ENCODE assay signal across 1 cellular context in the genomic region with DNA sequence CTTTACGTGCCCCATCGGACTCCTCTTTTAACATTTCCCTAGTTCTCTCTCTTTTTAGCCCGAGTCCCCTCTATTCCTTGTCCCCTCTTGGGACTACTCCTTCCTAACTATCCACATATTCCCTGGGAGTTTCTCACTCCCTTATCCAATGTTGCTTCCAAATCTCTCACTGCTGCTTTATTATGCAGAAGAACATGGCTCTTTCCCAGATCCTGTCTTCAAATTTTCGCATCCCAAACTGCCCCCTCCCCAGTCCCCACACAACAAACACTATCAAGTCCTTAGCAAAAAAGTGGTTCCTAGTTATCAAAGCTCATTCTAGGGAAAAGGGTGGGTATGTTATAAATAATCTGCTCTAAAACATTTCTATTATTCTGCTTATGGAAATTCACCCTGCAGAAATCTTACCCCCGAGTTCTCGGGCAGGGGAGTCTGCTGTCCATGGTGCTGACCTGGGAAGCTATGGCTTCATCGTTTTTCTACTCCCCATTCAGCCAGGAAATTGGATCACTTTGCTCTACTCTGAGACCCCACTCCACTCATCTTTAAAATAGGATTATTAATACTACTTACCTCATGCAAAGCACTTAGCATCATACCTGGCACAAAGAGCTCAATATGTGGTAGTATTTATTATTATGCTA.
A peak's percentile ranks its signal among the peaks of the same experiment; 100 is the strongest.
TF ChIP-seq lines count a peak whose summit lies in the region.

No MANE protein-coding gene starts in this region.

TF ChIP-seq in HepG2, 621 proteins besides CTCF, POLR2A, EP300 and RAD21 (continued from another document and continues in another):
- TF ChIP-seq, protein P1, sequence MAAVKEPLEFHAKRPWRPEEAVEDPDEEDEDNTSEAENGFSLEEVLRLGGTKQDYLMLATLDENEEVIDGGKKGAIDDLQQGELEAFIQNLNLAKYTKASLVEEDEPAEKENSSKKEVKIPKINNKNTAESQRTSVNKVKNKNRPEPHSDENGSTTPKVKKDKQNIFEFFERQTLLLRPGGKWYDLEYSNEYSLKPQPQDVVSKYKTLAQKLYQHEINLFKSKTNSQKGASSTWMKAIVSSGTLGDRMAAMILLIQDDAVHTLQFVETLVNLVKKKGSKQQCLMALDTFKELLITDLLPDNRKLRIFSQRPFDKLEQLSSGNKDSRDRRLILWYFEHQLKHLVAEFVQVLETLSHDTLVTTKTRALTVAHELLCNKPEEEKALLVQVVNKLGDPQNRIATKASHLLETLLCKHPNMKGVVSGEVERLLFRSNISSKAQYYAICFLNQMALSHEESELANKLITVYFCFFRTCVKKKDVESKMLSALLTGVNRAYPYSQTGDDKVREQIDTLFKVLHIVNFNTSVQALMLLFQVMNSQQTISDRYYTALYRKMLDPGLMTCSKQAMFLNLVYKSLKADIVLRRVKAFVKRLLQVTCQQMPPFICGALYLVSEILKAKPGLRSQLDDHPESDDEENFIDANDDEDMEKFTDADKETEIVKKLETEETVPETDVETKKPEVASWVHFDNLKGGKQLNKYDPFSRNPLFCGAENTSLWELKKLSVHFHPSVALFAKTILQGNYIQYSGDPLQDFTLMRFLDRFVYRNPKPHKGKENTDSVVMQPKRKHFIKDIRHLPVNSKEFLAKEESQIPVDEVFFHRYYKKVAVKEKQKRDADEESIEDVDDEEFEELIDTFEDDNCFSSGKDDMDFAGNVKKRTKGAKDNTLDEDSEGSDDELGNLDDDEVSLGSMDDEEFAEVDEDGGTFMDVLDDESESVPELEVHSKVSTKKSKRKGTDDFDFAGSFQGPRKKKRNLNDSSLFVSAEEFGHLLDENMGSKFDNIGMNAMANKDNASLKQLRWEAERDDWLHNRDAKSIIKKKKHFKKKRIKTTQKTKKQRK (IDR thresholded peaks at IDR 0.05; ENCODE audit: low read length): no peak
- TF ChIP-seq ZNF766 (CRISPR knock-in tag; IDR thresholded peaks at IDR 0.05; ENCODE audit: borderline replicate concordance) (peak; percentile 38; the same call in 1 of the 2 replicates), GABPA (IDR thresholded peaks at IDR 0.05; ENCODE audit: low read depth, low read length) (no peak), GABPA (CRISPR knock-in tag; IDR thresholded peaks at IDR 0.05; ENCODE audit: low read depth) (no peak), ZNF614 (CRISPR knock-in tag; IDR thresholded peaks at IDR 0.05; ENCODE audit: borderline replicate concordance) (no peak), JUN (CRISPR knock-in tag; IDR thresholded peaks at IDR 0.05) (no peak), ZMAT3 (CRISPR knock-in tag; conservative IDR thresholded peaks at IDR 0.05) (no peak), ZNF883 (CRISPR knock-in tag; IDR thresholded peaks at IDR 0.05; ENCODE audit: not compliant biosample characterization) (no peak), PAWR (CRISPR knock-in tag; IDR thresholded peaks at IDR 0.05; ENCODE audit: borderline replicate concordance) (no peak), NCOA2 (CRISPR knock-in tag; IDR thresholded peaks at IDR 0.05) (peak; percentile 65; the same call in 1 of the 2 replicates), ZNF550 (CRISPR knock-in tag; IDR thresholded peaks at IDR 0.05; ENCODE audit: borderline replicate concordance) (no peak), HNRNPK (IDR thresholded peaks at IDR 0.05; ENCODE audit: low read depth, low read length, poor library complexity, severe bottlenecking) (no peak), ZSCAN29 (CRISPR knock-in tag; conservative IDR thresholded peaks at IDR 0.05) (no peak), ZBTB7A (CRISPR knock-in tag; IDR thresholded peaks at IDR 0.05) (no peak), REL (CRISPR knock-in tag; conservative IDR thresholded peaks at IDR 0.05) (no peak), ZNF569 (CRISPR knock-in tag; IDR thresholded peaks at IDR 0.05; ENCODE audit: borderline replicate concordance) (no peak), ZNF225 (CRISPR knock-in tag; IDR thresholded peaks at IDR 0.05) (no peak), ZSCAN12 (CRISPR knock-in tag; IDR thresholded peaks at IDR 0.05) (peak; percentile 76; the same call in 1 of the 2 replicates), RBM22 (optimal IDR thresholded peaks at IDR 0.05; ENCODE audit: low read length) (no peak), TAF15 (IDR thresholded peaks at IDR 0.05; ENCODE audit: low read depth, low read length, poor library complexity, severe bottlenecking) (no peak), RARA (CRISPR knock-in tag; IDR thresholded peaks at IDR 0.05) (peak; percentile 55), ZNF75D (CRISPR knock-in tag; IDR thresholded peaks at IDR 0.05; ENCODE audit: borderline replicate concordance) (no peak), ZFP41 (CRISPR knock-in tag; IDR thresholded peaks at IDR 0.05; ENCODE audit: borderline replicate concordance) (no peak), ELF3 (CRISPR knock-in tag; IDR thresholded peaks at IDR 0.05) (peak; percentile 53; the same call in 1 of the 2 replicates), TEAD2 (CRISPR knock-in tag; IDR thresholded peaks at IDR 0.05) (no peak), SIX4 (CRISPR knock-in tag; IDR thresholded peaks at IDR 0.05) (peak; percentile 73), HOXA7 (CRISPR knock-in tag; IDR thresholded peaks at IDR 0.05) (no peak), ELF1 (CRISPR knock-in tag; IDR thresholded peaks at IDR 0.05) (no peak), ZC3H4 (CRISPR knock-in tag; IDR thresholded peaks at IDR 0.05; ENCODE audit: borderline replicate concordance) (no peak), ZNF546 (CRISPR knock-in tag; conservative IDR thresholded peaks at IDR 0.05) (no peak), TCF7L2 (IDR thresholded peaks at IDR 0.05; ENCODE audit: low read depth, low read length) (no peak), GATAD2A (CRISPR knock-in tag; IDR thresholded peaks at IDR 0.05) (peak; percentile 44; the same call in 1 of the 2 replicates), GZF1 (CRISPR knock-in tag; IDR thresholded peaks at IDR 0.05) (no peak), POLR2AphosphoS2 (IDR thresholded peaks at IDR 0.05; ENCODE audit: low read depth, low read length) (no peak), HOXA5 (CRISPR knock-in tag; IDR thresholded peaks at IDR 0.05) (peak; percentile 89)
- TF ChIP-seq, protein P2, sequence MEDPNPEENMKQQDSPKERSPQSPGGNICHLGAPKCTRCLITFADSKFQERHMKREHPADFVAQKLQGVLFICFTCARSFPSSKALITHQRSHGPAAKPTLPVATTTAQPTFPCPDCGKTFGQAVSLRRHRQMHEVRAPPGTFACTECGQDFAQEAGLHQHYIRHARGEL (CRISPR knock-in tag; IDR thresholded peaks at IDR 0.05): no peak
- TF ChIP-seq, protein P3, sequence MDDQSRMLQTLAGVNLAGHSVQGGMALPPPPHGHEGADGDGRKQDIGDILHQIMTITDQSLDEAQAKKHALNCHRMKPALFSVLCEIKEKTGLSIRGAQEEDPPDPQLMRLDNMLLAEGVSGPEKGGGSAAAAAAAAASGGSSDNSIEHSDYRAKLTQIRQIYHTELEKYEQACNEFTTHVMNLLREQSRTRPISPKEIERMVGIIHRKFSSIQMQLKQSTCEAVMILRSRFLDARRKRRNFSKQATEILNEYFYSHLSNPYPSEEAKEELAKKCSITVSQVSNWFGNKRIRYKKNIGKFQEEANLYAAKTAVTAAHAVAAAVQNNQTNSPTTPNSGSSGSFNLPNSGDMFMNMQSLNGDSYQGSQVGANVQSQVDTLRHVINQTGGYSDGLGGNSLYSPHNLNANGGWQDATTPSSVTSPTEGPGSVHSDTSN (CRISPR knock-in tag; IDR thresholded peaks at IDR 0.05; ENCODE audit: borderline replicate concordance): 0 out of 2 replicates have a peak, but pooled peaks have one; percentile 55
- TF ChIP-seq, protein P4, sequence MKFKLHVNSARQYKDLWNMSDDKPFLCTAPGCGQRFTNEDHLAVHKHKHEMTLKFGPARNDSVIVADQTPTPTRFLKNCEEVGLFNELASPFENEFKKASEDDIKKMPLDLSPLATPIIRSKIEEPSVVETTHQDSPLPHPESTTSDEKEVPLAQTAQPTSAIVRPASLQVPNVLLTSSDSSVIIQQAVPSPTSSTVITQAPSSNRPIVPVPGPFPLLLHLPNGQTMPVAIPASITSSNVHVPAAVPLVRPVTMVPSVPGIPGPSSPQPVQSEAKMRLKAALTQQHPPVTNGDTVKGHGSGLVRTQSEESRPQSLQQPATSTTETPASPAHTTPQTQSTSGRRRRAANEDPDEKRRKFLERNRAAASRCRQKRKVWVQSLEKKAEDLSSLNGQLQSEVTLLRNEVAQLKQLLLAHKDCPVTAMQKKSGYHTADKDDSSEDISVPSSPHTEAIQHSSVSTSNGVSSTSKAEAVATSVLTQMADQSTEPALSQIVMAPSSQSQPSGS (CRISPR knock-in tag; IDR thresholded peaks at IDR 0.05): 0 out of 2 replicates have a peak, but pooled peaks have one; percentile 28
- TF ChIP-seq, protein P5, sequence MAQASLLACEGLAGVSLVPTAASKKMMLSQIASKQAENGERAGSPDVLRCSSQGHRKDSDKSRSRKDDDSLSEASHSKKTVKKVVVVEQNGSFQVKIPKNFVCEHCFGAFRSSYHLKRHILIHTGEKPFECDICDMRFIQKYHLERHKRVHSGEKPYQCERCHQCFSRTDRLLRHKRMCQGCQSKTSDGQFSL (CRISPR knock-in tag; IDR thresholded peaks at IDR 0.05): no peak
- TF ChIP-seq, protein P6, sequence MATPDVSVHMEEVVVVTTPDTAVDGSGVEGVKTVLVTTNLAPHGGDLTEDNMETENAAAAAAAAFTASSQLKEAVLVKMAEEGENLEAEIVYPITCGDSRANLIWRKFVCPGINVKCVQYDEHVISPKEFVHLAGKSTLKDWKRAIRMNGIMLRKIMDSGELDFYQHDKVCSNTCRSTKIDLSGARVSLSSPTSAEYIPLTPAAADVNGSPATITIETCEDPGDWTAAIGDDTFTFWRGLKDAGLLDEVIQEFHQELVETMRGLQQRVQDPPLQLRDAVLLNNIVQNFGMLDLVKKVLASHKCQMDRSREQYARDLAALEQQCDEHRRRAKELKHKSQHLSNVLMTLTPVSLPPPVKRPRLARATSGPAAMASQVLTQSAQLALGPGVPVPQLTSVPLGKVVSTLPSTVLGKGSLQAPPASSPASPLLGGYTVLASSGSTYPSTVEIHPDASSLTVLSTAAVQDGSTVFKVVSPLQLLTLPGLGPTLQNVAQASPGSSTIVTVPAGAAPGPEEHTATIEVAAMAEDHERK (CRISPR knock-in tag; IDR thresholded peaks at IDR 0.05; ENCODE audit: low read depth): no peak
- TF ChIP-seq, protein P7, sequence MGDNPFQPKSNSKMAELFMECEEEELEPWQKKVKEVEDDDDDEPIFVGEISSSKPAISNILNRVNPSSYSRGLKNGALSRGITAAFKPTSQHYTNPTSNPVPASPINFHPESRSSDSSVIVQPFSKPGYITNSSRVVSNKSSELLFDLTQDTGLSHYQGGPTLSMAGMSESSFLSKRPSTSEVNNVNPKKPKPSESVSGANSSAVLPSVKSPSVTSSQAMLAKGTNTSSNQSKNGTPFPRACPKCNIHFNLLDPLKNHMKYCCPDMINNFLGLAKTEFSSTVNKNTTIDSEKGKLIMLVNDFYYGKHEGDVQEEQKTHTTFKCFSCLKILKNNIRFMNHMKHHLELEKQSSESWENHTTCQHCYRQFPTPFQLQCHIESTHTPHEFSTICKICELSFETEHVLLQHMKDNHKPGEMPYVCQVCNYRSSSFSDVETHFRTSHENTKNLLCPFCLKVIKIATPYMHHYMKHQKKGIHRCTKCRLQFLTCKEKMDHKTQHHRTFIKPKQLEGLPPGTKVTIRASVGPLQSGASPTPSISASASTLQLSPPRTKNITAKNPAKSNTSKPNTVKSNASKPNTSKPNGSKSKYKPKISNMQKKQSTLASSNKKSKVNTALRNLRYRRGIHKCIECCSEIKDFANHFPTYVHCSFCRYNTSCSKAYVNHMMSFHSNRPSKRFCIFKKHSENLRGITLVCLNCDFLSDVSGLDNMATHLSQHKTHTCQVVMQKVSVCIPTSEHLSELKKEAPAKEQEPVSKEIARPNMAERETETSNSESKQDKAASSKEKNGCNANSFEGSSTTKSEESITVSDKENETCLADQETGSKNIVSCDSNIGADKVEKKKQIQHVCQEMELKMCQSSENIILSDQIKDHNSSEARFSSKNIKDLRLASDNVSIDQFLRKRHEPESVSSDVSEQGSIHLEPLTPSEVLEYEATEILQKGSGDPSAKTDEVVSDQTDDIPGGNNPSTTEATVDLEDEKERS (CRISPR knock-in tag; IDR thresholded peaks at IDR 0.05): no peak
- TF ChIP-seq, protein P8, sequence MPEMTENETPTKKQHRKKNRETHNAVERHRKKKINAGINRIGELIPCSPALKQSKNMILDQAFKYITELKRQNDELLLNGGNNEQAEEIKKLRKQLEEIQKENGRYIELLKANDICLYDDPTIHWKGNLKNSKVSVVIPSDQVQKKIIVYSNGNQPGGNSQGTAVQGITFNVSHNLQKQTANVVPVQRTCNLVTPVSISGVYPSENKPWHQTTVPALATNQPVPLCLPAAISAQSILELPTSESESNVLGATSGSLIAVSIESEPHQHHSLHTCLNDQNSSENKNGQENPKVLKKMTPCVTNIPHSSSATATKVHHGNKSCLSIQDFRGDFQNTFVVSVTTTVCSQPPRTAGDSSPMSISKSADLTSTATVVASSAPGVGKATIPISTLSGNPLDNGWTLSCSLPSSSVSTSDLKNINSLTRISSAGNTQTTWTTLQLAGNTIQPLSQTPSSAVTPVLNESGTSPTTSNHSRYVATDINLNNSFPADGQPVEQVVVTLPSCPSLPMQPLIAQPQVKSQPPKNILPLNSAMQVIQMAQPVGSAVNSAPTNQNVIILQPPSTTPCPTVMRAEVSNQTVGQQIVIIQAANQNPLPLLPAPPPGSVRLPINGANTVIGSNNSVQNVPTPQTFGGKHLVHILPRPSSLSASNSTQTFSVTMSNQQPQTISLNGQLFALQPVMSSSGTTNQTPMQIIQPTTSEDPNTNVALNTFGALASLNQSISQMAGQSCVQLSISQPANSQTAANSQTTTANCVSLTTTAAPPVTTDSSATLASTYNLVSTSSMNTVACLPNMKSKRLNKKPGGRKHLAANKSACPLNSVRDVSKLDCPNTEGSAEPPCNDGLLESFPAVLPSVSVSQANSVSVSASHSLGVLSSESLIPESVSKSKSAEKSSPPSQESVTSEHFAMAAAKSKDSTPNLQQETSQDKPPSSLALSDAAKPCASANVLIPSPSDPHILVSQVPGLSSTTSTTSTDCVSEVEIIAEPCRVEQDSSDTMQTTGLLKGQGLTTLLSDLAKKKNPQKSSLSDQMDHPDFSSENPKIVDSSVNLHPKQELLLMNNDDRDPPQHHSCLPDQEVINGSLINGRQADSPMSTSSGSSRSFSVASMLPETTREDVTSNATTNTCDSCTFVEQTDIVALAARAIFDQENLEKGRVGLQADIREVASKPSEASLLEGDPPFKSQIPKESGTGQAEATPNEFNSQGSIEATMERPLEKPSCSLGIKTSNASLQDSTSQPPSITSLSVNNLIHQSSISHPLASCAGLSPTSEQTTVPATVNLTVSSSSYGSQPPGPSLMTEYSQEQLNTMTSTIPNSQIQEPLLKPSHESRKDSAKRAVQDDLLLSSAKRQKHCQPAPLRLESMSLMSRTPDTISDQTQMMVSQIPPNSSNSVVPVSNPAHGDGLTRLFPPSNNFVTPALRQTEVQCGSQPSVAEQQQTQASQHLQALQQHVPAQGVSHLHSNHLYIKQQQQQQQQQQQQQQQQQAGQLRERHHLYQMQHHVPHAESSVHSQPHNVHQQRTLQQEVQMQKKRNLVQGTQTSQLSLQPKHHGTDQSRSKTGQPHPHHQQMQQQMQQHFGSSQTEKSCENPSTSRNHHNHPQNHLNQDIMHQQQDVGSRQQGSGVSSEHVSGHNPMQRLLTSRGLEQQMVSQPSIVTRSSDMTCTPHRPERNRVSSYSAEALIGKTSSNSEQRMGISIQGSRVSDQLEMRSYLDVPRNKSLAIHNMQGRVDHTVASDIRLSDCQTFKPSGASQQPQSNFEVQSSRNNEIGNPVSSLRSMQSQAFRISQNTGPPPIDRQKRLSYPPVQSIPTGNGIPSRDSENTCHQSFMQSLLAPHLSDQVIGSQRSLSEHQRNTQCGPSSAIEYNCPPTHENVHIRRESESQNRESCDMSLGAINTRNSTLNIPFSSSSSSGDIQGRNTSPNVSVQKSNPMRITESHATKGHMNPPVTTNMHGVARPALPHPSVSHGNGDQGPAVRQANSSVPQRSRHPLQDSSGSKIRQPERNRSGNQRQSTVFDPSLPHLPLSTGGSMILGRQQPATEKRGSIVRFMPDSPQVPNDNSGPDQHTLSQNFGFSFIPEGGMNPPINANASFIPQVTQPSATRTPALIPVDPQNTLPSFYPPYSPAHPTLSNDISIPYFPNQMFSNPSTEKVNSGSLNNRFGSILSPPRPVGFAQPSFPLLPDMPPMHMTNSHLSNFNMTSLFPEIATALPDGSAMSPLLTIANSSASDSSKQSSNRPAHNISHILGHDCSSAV (CRISPR knock-in tag; IDR thresholded peaks at IDR 0.05; ENCODE audit: borderline replicate concordance): no peak
